In genomic region chr5:128353416-128354107, GRCh38 we compare ENCODE assay signal across 1 cellular context.
TF ChIP-seq lines count a peak whose summit lies in the region.

No MANE protein-coding gene starts in this region.

TF ChIP-seq in HEK293, 187 proteins besides CTCF, POLR2A, EP300 and RAD21 (continued from another document):
- TF ChIP-seq PRDM2 (tag by site-specific recombination; IDR thresholded peaks at IDR 0.05; ENCODE audit: borderline replicate concordance) = no peak
- TF ChIP-seq REPIN1 (tag by site-specific recombination; IDR thresholded peaks at IDR 0.05; ENCODE audit: low read depth) = no peak
- TF ChIP-seq ZBTB21 (tag by site-specific recombination; IDR thresholded peaks at IDR 0.05) = no peak
- peak; percentile 57; the same call in 1 of the 2 replicates for TF ChIP-seq BCL6B (tag by site-specific recombination; IDR thresholded peaks at IDR 0.05)
- no peak for TF ChIP-seq YY2 (tag by site-specific recombination; IDR thresholded peaks at IDR 0.05)
- TF ChIP-seq OSR2 (tag by site-specific recombination; IDR thresholded peaks at IDR 0.05) = peak; percentile 52
- TF ChIP-seq ZNF488 (tag by site-specific recombination; IDR thresholded peaks at IDR 0.05) = no peak
- TF ChIP-seq ZNF350 (tag by site-specific recombination; IDR thresholded peaks at IDR 0.05) = no peak
- no peak for TF ChIP-seq ZNF610 (tag by site-specific recombination; IDR thresholded peaks at IDR 0.05; ENCODE audit: borderline replicate concordance)
